9 cellular contexts compared by ENCODE assay signal in the genomic region with DNA sequence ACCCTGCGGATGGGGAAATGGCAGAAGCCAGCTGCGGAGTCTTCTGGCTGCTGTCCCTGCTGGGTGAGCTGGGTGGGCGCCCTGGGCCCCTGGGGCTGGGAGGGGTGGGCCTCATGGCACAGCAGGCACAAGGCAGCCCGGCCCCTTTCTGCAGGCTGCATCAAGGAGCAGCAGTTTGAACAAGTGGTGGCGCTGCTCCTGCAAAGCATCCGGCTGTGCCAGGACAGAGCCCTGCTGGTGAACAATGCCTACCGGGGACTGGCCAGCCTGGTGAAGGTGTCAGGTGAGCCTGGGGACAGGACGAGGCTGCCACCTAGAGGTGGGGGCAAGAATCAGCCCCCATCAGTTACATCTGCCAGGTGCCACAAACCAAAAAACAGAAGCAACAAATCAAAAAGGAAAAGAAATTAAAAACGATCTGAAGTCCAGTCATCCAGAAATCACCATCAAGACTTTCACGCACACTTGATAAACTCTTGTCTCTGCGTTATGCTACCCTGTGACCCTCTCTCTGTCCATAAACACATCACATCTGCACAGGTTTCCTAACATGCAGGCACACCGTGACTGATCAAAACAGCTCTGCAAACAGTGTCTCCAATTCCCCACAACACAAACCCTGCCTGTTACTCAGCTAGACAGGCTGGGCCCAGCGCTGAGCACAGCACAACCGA. TPM values are rescaled to one million over a fixed set of nuclear protein-coding genes. Genes with fewer than 3 reads are reported as not detected.
DNase-seq lines count a peak whose midpoint lies in the region; ATAC-seq, FAIRE-seq and TF ChIP-seq lines count a peak whose summit lies in the region.
"Had no signal": no experiment of that assay in that cellular context is flagged by ENCODE, and none has a peak within 500 bp of the region (broad histone marks: within the 10 kb centered on the region; RNA-seq: fewer than 3 reads in every experiment).

No MANE protein-coding gene starts in this region.

- peaks cover 12% of the 10 kb centered on the region for H3K4me1 Mint-ChIP-seq in activated CD8-positive, alpha-beta T cell treated with anti-CD3 and anti-CD28 coated beads, Interleukin-2, amount 10 ng/mL, durations not matched to agents 7 days and 5 days (ENCODE audit: low read depth)

- no peaks in the 10 kb centered on the region for H3K27me3 Mint-ChIP-seq in activated CD8-positive, alpha-beta T cell treated with anti-CD3 and anti-CD28 coated beads, Interleukin-2, amount 10 ng/mL, durations not matched to agents 7 days and 5 days (ENCODE audit: low read depth)

- TF ChIP-seq CTCF in D721Med (IDR thresholded peaks at IDR 0.05; ENCODE audit: insufficient read depth, missing control alignments) (peak; percentile 33), NB4 (IDR thresholded peaks at IDR 0.05; ENCODE audit: low read depth, low read length) (peak; percentile 67)

- peak; percentile 57 for ATAC-seq in activated CD8-positive, alpha-beta T cell treated with anti-CD3 and anti-CD28 coated beads, Interleukin-2, amount 10 ng/mL, durations not matched to agents 7 days and 5 days

- peak; percentile 25 for DNase-seq in D721Med (ENCODE audit: insufficient read length, low spot score)
- DNase-seq in NB4 (ENCODE audit: low read depth): peak; percentile 51
- peak; percentile 72 for DNase-seq in activated CD8-positive, alpha-beta T cell treated with anti-CD3 and anti-CD28 coated beads, Interleukin-2, amount 10 ng/mL, durations not matched to agents 7 days and 5 days
- peak; percentile 53 for DNase-seq in epithelial cell of prostate (ENCODE audit: low read depth, low spot score)
- peak; percentile 28 to 32 for DNase-seq in stimulated activated CD4-positive, alpha-beta T cell treated with anti-CD3 and anti-CD28 coated beads, Interleukin-12 subunit alpha, Interleukin-12 subunit beta, amount 100 ng/mL, for 24 hours (ENCODE audit: low read depth in 2 of 2)
- DNase-seq in putamen (ENCODE audit: low spot score): no peak
- no peak for DNase-seq in GM12892 (ENCODE audit: insufficient read length)
- DNase-seq in medulla oblongata (ENCODE audit: extremely low spot score): no peak

- H3K27ac ChIP-seq in epithelial cell of prostate: no peak overlapping the region
- H3K27ac ChIP-seq: skin epidermis had no signal

- FAIRE-seq in D721Med (lab: Jason Lieb, UNC) (no peak), GM12892 (lab: Jason Lieb, UNC) (no peak)

- no peak overlapping the region for H3K4me3 ChIP-seq in NB4 (ENCODE audit: low read depth, low read length)
- H3K4me3 ChIP-seq: skin epidermis had no signal

- peaks cover 27% of the 10 kb centered on the region for H3K36me3 Mint-ChIP-seq in activated CD8-positive, alpha-beta T cell treated with anti-CD3 and anti-CD28 coated beads, Interleukin-2, amount 10 ng/mL, durations not matched to agents 7 days and 5 days (ENCODE audit: low read depth)

- CTCF ChIA-PET in activated CD8-positive, alpha-beta T cell treated with anti-CD3 and anti-CD28 coated beads, Interleukin-2, amount 10 ng/mL, durations not matched to agents 7 days and 5 days (lab: Charles Lee): interaction anchor here (1.0 to 1.8 kb wide), 8 partner anchors 20 to 218 kb away, joined by 3 to 7 read pairs (median 4); partner anchors contain the start of genes SURF1 and SURF2

- TF ChIP-seq POLR2A in NB4 (IDR thresholded peaks at IDR 0.05; ENCODE audit: extremely low read depth, insufficient read length): no peak
- no peak for TF ChIP-seq POLR2A in GM12892 (IDR thresholded peaks at IDR 0.05; ENCODE audit: low read depth, low read length)

- H3K9me3 Mint-ChIP-seq in activated CD8-positive, alpha-beta T cell treated with anti-CD3 and anti-CD28 coated beads, Interleukin-2, amount 10 ng/mL, durations not matched to agents 7 days and 5 days (ENCODE audit: insufficient read depth): no peaks in the 10 kb centered on the region

- H3K27ac Mint-ChIP-seq in activated CD8-positive, alpha-beta T cell treated with anti-CD3 and anti-CD28 coated beads, Interleukin-2, amount 10 ng/mL, durations not matched to agents 7 days and 5 days: peak overlapping the region; percentile 34

- POLR2A ChIA-PET in activated CD8-positive, alpha-beta T cell treated with anti-CD3 and anti-CD28 coated beads, Interleukin-2, amount 10 ng/mL, durations not matched to agents 7 days and 5 days (lab: Charles Lee): no interaction called here

- H3K4me3 Mint-ChIP-seq in activated CD8-positive, alpha-beta T cell treated with anti-CD3 and anti-CD28 coated beads, Interleukin-2, amount 10 ng/mL, durations not matched to agents 7 days and 5 days: no peak overlapping the region

RNA-seq across cellular contexts. Expression of gene REXO4, which starts 13.9 kb away (rescaled TPM):
- total RNA-seq in activated CD8-positive, alpha-beta T cell treated with anti-CD3 and anti-CD28 coated beads, Interleukin-2, amount 10 ng/mL, durations not matched to agents 7 days and 5 days: 10 to 100 TPM; 23.6 to 25.7 TPM
- 19.4 TPM for polyA plus RNA-seq in GM12892 (2012; ENCODE audit: missing spikeins)

RNA-seq across cellular contexts. Expression of gene ADAMTS13, which starts 18.3 kb away (rescaled TPM):
- 1 to 10 TPM; 1.4 to 2.5 TPM for total RNA-seq in activated CD8-positive, alpha-beta T cell treated with anti-CD3 and anti-CD28 coated beads, Interleukin-2, amount 10 ng/mL, durations not matched to agents 7 days and 5 days
- polyA plus RNA-seq in GM12892 (2012; ENCODE audit: missing spikeins): 1.5 TPM

RNA-seq across cellular contexts. Expression of gene STKLD1, which starts 27.7 kb away (rescaled TPM):
- under 1 TPM; 0.71 to 0.76 TPM for total RNA-seq in activated CD8-positive, alpha-beta T cell treated with anti-CD3 and anti-CD28 coated beads, Interleukin-2, amount 10 ng/mL, durations not matched to agents 7 days and 5 days
- polyA plus RNA-seq in GM12892 (2012; ENCODE audit: missing spikeins): 2.1 TPM

RNA-seq across cellular contexts. Expression of gene SURF4, which starts 28.0 kb away (rescaled TPM):
- total RNA-seq in activated CD8-positive, alpha-beta T cell treated with anti-CD3 and anti-CD28 coated beads, Interleukin-2, amount 10 ng/mL, durations not matched to agents 7 days and 5 days: 100 to 1,000 TPM; 175 to 176 TPM
- 47.8 TPM for polyA plus RNA-seq in GM12892 (2012; ENCODE audit: missing spikeins)

RNA-seq across cellular contexts. Expression of gene SURF2, which starts 47.6 kb away (rescaled TPM):
- total RNA-seq in activated CD8-positive, alpha-beta T cell treated with anti-CD3 and anti-CD28 coated beads, Interleukin-2, amount 10 ng/mL, durations not matched to agents 7 days and 5 days: 10 to 100 TPM; 18.4 to 20.7 TPM
- 17.1 TPM for polyA plus RNA-seq in GM12892 (2012; ENCODE audit: missing spikeins)

Comparison
In these comparisons a context has a peak if more than half of its experiments do, and no peak if none do; other contexts are left out.
1. DNase-seq: peak in D721Med (single experiment), NB4 (single experiment), activated CD8-positive, alpha-beta T cell treated with anti-CD3 and anti-CD28 coated beads, Interleukin-2, amount 10 ng/mL, durations not matched to agents 7 days and 5 days (single experiment), epithelial cell of prostate (single experiment) and stimulated activated CD4-positive, alpha-beta T cell treated with anti-CD3 and anti-CD28 coated beads, Interleukin-12 subunit alpha, Interleukin-12 subunit beta, amount 100 ng/mL, for 24 hours (2 of 2); none in putamen (single experiment), GM12892 (single experiment) and medulla oblongata (single experiment).